ENCODE assay signal across 3 cellular contexts in genomic region chr7:77172413-77172812, GRCh38. TPM values are rescaled to one million over a fixed set of nuclear protein-coding genes. Genes with fewer than 3 reads are reported as not detected.
"Had no signal": no experiment of that assay in that cellular context is flagged by ENCODE, and none has a peak within 500 bp of the region (broad histone marks: within the 10 kb centered on the region; RNA-seq: fewer than 3 reads in every experiment).

No MANE protein-coding gene starts in this region.

RNA-seq across cellular contexts. Expression of gene FGL2, which starts 27.2 kb away (rescaled TPM):
- total RNA-seq: endothelial cell of umbilical vein, epithelial cell of proximal tubule, foreskin keratinocyte had no signal
- polyA plus RNA-seq: endothelial cell of umbilical vein, foreskin keratinocyte had no signal
